Comparison of ENCODE assay signal across 8 cellular contexts in genomic region chr1:230167419-230167852, GRCh38.
DNase-seq lines count a peak whose midpoint lies in the region; ATAC-seq, FAIRE-seq and TF ChIP-seq lines count a peak whose summit lies in the region.

No MANE protein-coding gene starts in this region.

- H3K27me3 ChIP-seq in DOHH2 (ENCODE audit: control insufficient read depth, low read length): no peaks in the 10 kb centered on the region

- peaks cover 34% of the 10 kb centered on the region for H3K4me1 ChIP-seq in DOHH2 (ENCODE audit: control insufficient read depth, low read length)

- H3K36me3 ChIP-seq in DOHH2 (ENCODE audit: control insufficient read depth, low read length): no peaks in the 10 kb centered on the region

- H3K4me2 ChIP-seq in DOHH2 (ENCODE audit: low read length): peak overlapping the region; percentile 33; the same call in 1 of the 2 replicates

- no peaks in the 10 kb centered on the region; the same call in 1 of the 2 replicates for H3K9me3 ChIP-seq in DOHH2 (ENCODE audit: control insufficient read depth, insufficient read depth, low read length)

- H3K27ac ChIP-seq in DOHH2 (ENCODE audit: low read depth, low read length): no peak overlapping the region

- peaks cover 44% of the 10 kb centered on the region for H3K4me1 Mint-ChIP-seq in activated naive CD8-positive, alpha-beta T cell (ENCODE audit: low read depth)

- H3K27me3 Mint-ChIP-seq in activated naive CD8-positive, alpha-beta T cell: no peaks in the 10 kb centered on the region

- peaks cover 70% of the 10 kb centered on the region for H3K79me2 ChIP-seq in DOHH2 (ENCODE audit: control insufficient read depth, low read length)

- DNase-seq in RCC 7860 (ENCODE audit: low spot score): peak; percentile 71
- DNase-seq in iPS DF 19.7 (ENCODE audit: low read depth, low spot score): peak; percentile 74
- DNase-seq in stimulated activated CD4-positive, alpha-beta T cell treated with anti-CD3 and anti-CD28 coated beads, Interleukin-4, amount 100 ng/mL, for 4 hours: peak; percentile 15 to 21
- no peak for DNase-seq in cerebellum (ENCODE audit: low spot score)

- H3K27ac Mint-ChIP-seq in activated naive CD8-positive, alpha-beta T cell: peak overlapping the region; percentile 7

- TF ChIP-seq CTCF in DOHH2 (IDR thresholded peaks at IDR 0.05; ENCODE audit: low read depth, low read length, poor library complexity, severe bottlenecking): peak; percentile 99

- H3K4me3 ChIP-seq in DOHH2 (ENCODE audit: low read length): no peak overlapping the region

- H3K4me3 Mint-ChIP-seq in activated naive CD8-positive, alpha-beta T cell: no peak overlapping the region

- H3K9me3 Mint-ChIP-seq in activated naive CD8-positive, alpha-beta T cell (ENCODE audit: low read depth): no peaks in the 10 kb centered on the region

- no peaks in the 10 kb centered on the region for H4K20me1 ChIP-seq in DOHH2 (ENCODE audit: control insufficient read depth, insufficient read depth, low read depth, low read length)

- ATAC-seq in HG02852 (IDR thresholded peaks at IDR 0.05; ENCODE audit: unreplicated experiment): peak; percentile 50
- no peak for ATAC-seq in GM18870 (IDR thresholded peaks at IDR 0.05; ENCODE audit: unreplicated experiment)

- no peak for FAIRE-seq in RCC 7860 (lab: Jason Lieb, UNC)

- H3K9me2 ChIP-seq in DOHH2 (replicated peaks; ENCODE audit: control insufficient read depth, low read length): no peaks in the 10 kb centered on the region

- H3F3A ChIP-seq in DOHH2 (ENCODE audit: control insufficient read depth, insufficient read depth): no peaks in the 10 kb centered on the region

- no peaks in the 10 kb centered on the region for H3K36me3 Mint-ChIP-seq in activated naive CD8-positive, alpha-beta T cell
